ENCODE assay signal across 1 cellular context in the genomic region with DNA sequence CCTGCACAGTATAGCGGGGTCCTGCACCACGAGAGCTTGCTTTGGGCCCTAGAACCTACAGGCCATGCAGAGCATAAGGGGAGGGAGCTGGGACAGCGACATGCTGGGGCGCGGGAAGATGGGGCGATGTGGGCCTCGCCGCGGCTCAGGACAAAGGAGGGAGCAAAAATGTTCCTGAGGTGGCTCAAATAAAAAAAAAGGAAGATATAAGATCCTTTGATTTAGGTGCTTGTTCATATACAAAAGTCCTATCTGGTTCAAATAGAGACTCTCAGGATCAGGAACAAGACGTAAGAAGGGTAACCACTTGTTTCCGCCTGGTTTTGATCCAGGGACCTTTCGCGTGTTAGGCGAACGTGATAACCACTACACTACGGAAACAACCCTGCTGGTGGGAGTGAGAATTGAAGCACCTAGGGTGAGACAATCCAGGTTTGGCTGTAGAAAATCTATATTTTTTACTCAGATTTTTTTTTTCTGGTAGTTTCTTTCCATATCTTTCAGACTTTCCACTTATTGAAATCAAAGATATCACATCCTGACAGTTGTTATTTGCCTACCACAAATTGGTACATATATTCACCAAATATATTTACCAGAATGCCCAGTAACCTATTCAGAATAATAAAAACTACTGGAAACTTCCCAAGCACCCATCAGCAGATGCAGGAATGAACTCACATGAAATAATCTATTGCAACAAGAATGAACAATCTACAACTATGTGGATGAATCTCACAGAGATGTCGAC.
TF ChIP-seq lines count a peak whose summit lies in the region.

No MANE protein-coding gene starts in this region.

TF ChIP-seq in HepG2, 621 proteins besides CTCF, POLR2A, EP300 and RAD21 (continued from another document):
- TF ChIP-seq, protein P1, sequence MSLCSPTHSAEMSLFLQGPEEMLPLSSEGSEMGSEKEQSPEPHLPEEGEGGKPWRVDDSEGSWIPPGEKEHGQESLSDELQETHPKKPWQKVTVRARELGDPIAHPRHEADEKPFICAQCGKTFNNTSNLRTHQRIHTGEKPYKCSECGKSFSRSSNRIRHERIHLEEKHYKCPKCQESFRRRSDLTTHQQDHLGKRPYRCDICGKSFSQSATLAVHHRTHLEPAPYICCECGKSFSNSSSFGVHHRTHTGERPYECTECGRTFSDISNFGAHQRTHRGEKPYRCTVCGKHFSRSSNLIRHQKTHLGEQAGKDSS (CRISPR knock-in tag; IDR thresholded peaks at IDR 0.05; ENCODE audit: borderline replicate concordance, low read depth), result peak; percentile 49; the same call in 1 of the 2 replicates
- TF ChIP-seq ZSCAN30 (CRISPR knock-in tag; IDR thresholded peaks at IDR 0.05) (no peak), ZZZ3 (CRISPR knock-in tag; IDR thresholded peaks at IDR 0.05; ENCODE audit: borderline replicate concordance) (no peak), RXRB (CRISPR knock-in tag; IDR thresholded peaks at IDR 0.05; ENCODE audit: borderline replicate concordance) (peak; percentile 75), NFIC (IDR thresholded peaks at IDR 0.05; ENCODE audit: low read length) (peak; percentile 55; the same call in 1 of the 2 replicates), ZNF350 (CRISPR knock-in tag; IDR thresholded peaks at IDR 0.05; ENCODE audit: borderline replicate concordance, low read depth) (peak; percentile 54; the same call in 1 of the 2 replicates), AGO1 (IDR thresholded peaks at IDR 0.05; ENCODE audit: low read depth, low read length, poor library complexity, severe bottlenecking) (no peak), SP1 (IDR thresholded peaks at IDR 0.05) (no peak), SP1 (CRISPR knock-in tag; IDR thresholded peaks at IDR 0.05) (0 out of 2 replicates have a peak, but pooled peaks have one; percentile 46), SNAPC2 (CRISPR knock-in tag; IDR thresholded peaks at IDR 0.05) (no peak), KAT8 (CRISPR knock-in tag; IDR thresholded peaks at IDR 0.05) (peak; percentile 74; the same call in 1 of the 2 replicates), NONO (IDR thresholded peaks at IDR 0.05) (no peak), NONO (CRISPR knock-in tag; conservative IDR thresholded peaks at IDR 0.05) (peak; percentile 34; the same call in 1 of the 2 replicates), KDM2A (CRISPR knock-in tag; IDR thresholded peaks at IDR 0.05; ENCODE audit: borderline replicate concordance, low read depth) (peak; percentile 57), ZNF3 (CRISPR knock-in tag; IDR thresholded peaks at IDR 0.05) (no peak), FIP1L1 (IDR thresholded peaks at IDR 0.05; ENCODE audit: borderline replicate concordance, insufficient read depth, low read depth, low read length) (no peak), ETV5 (CRISPR knock-in tag; IDR thresholded peaks at IDR 0.05; ENCODE audit: borderline replicate concordance) (peak; percentile 60; the same call in 1 of the 2 replicates), ZNF331 (CRISPR knock-in tag; IDR thresholded peaks at IDR 0.05) (peak; percentile 95), MTF2 (CRISPR knock-in tag; IDR thresholded peaks at IDR 0.05; ENCODE audit: borderline replicate concordance) (no peak), ARNT2 (CRISPR knock-in tag; IDR thresholded peaks at IDR 0.05; ENCODE audit: low read depth) (no peak), MED13 (CRISPR knock-in tag; IDR thresholded peaks at IDR 0.05) (peak; percentile 64; the same call in 1 of the 2 replicates), ZNF777 (CRISPR knock-in tag; IDR thresholded peaks at IDR 0.05) (no peak), TCF12 (IDR thresholded peaks at IDR 0.05) (no peak), TCF12 (CRISPR knock-in tag; IDR thresholded peaks at IDR 0.05) (no peak), ADNP (CRISPR knock-in tag; IDR thresholded peaks at IDR 0.05) (peak; percentile 70; the same call in 1 of the 2 replicates), ZNF251 (CRISPR knock-in tag; IDR thresholded peaks at IDR 0.05) (no peak)
- TF ChIP-seq, protein P2, sequence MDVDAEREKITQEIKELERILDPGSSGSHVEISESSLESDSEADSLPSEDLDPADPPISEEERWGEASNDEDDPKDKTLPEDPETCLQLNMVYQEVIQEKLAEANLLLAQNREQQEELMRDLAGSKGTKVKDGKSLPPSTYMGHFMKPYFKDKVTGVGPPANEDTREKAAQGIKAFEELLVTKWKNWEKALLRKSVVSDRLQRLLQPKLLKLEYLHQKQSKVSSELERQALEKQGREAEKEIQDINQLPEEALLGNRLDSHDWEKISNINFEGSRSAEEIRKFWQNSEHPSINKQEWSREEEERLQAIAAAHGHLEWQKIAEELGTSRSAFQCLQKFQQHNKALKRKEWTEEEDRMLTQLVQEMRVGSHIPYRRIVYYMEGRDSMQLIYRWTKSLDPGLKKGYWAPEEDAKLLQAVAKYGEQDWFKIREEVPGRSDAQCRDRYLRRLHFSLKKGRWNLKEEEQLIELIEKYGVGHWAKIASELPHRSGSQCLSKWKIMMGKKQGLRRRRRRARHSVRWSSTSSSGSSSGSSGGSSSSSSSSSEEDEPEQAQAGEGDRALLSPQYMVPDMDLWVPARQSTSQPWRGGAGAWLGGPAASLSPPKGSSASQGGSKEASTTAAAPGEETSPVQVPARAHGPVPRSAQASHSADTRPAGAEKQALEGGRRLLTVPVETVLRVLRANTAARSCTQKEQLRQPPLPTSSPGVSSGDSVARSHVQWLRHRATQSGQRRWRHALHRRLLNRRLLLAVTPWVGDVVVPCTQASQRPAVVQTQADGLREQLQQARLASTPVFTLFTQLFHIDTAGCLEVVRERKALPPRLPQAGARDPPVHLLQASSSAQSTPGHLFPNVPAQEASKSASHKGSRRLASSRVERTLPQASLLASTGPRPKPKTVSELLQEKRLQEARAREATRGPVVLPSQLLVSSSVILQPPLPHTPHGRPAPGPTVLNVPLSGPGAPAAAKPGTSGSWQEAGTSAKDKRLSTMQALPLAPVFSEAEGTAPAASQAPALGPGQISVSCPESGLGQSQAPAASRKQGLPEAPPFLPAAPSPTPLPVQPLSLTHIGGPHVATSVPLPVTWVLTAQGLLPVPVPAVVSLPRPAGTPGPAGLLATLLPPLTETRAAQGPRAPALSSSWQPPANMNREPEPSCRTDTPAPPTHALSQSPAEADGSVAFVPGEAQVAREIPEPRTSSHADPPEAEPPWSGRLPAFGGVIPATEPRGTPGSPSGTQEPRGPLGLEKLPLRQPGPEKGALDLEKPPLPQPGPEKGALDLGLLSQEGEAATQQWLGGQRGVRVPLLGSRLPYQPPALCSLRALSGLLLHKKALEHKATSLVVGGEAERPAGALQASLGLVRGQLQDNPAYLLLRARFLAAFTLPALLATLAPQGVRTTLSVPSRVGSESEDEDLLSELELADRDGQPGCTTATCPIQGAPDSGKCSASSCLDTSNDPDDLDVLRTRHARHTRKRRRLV (CRISPR knock-in tag; IDR thresholded peaks at IDR 0.05), result no peak
- TF ChIP-seq, protein P3, sequence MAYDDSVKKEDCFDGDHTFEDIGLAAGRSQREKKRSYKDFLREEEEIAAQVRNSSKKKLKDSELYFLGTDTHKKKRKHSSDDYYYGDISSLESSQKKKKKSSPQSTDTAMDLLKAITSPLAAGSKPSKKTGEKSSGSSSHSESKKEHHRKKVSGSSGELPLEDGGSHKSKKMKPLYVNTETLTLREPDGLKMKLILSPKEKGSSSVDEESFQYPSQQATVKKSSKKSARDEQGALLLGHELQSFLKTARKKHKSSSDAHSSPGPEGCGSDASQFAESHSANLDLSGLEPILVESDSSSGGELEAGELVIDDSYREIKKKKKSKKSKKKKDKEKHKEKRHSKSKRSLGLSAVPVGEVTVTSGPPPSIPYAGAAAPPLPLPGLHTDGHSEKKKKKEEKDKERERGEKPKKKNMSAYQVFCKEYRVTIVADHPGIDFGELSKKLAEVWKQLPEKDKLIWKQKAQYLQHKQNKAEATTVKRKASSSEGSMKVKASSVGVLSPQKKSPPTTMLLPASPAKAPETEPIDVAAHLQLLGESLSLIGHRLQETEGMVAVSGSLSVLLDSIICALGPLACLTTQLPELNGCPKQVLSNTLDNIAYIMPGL (CRISPR knock-in tag; IDR thresholded peaks at IDR 0.05; ENCODE audit: borderline replicate concordance in 1 of 2, low read depth in 1 of 2), result peak; percentile 95 to 99
- TF ChIP-seq, protein P4, sequence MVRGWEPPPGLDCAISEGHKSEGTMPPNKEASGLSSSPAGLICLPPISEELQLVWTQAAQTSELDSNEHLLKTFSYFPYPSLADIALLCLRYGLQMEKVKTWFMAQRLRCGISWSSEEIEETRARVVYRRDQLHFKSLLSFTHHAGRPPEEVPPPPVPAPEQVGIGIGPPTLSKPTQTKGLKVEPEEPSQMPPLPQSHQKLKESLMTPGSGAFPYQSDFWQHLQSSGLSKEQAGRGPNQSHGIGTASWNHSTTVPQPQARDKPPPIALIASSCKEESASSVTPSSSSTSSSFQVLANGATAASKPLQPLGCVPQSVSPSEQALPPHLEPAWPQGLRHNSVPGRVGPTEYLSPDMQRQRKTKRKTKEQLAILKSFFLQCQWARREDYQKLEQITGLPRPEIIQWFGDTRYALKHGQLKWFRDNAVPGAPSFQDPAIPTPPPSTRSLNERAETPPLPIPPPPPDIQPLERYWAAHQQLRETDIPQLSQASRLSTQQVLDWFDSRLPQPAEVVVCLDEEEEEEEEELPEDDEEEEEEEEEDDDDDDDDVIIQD (CRISPR knock-in tag; IDR thresholded peaks at IDR 0.05; ENCODE audit: low read depth), result 0 out of 2 replicates have a peak, but pooled peaks have one; percentile 52
- TF ChIP-seq, protein P5, sequence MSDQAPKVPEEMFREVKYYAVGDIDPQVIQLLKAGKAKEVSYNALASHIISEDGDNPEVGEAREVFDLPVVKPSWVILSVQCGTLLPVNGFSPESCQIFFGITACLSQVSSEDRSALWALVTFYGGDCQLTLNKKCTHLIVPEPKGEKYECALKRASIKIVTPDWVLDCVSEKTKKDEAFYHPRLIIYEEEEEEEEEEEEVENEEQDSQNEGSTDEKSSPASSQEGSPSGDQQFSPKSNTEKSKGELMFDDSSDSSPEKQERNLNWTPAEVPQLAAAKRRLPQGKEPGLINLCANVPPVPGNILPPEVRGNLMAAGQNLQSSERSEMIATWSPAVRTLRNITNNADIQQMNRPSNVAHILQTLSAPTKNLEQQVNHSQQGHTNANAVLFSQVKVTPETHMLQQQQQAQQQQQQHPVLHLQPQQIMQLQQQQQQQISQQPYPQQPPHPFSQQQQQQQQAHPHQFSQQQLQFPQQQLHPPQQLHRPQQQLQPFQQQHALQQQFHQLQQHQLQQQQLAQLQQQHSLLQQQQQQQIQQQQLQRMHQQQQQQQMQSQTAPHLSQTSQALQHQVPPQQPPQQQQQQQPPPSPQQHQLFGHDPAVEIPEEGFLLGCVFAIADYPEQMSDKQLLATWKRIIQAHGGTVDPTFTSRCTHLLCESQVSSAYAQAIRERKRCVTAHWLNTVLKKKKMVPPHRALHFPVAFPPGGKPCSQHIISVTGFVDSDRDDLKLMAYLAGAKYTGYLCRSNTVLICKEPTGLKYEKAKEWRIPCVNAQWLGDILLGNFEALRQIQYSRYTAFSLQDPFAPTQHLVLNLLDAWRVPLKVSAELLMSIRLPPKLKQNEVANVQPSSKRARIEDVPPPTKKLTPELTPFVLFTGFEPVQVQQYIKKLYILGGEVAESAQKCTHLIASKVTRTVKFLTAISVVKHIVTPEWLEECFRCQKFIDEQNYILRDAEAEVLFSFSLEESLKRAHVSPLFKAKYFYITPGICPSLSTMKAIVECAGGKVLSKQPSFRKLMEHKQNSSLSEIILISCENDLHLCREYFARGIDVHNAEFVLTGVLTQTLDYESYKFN (CRISPR knock-in tag; conservative IDR thresholded peaks at IDR 0.05), result no peak; the same call in 1 of the 2 replicates
- TF ChIP-seq, protein P6, sequence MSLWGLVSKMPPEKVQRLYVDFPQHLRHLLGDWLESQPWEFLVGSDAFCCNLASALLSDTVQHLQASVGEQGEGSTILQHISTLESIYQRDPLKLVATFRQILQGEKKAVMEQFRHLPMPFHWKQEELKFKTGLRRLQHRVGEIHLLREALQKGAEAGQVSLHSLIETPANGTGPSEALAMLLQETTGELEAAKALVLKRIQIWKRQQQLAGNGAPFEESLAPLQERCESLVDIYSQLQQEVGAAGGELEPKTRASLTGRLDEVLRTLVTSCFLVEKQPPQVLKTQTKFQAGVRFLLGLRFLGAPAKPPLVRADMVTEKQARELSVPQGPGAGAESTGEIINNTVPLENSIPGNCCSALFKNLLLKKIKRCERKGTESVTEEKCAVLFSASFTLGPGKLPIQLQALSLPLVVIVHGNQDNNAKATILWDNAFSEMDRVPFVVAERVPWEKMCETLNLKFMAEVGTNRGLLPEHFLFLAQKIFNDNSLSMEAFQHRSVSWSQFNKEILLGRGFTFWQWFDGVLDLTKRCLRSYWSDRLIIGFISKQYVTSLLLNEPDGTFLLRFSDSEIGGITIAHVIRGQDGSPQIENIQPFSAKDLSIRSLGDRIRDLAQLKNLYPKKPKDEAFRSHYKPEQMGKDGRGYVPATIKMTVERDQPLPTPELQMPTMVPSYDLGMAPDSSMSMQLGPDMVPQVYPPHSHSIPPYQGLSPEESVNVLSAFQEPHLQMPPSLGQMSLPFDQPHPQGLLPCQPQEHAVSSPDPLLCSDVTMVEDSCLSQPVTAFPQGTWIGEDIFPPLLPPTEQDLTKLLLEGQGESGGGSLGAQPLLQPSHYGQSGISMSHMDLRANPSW (CRISPR knock-in tag; IDR thresholded peaks at IDR 0.05; ENCODE audit: borderline replicate concordance), result no peak
- TF ChIP-seq, protein P7, sequence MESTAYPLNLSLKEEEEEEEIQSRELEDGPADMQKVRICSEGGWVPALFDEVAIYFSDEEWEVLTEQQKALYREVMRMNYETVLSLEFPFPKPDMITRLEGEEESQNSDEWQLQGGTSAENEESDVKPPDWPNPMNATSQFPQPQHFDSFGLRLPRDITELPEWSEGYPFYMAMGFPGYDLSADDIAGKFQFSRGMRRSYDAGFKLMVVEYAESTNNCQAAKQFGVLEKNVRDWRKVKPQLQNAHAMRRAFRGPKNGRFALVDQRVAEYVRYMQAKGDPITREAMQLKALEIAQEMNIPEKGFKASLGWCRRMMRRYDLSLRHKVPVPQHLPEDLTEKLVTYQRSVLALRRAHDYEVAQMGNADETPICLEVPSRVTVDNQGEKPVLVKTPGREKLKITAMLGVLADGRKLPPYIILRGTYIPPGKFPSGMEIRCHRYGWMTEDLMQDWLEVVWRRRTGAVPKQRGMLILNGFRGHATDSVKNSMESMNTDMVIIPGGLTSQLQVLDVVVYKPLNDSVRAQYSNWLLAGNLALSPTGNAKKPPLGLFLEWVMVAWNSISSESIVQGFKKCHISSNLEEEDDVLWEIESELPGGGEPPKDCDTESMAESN (CRISPR knock-in tag; conservative IDR thresholded peaks at IDR 0.05), result 0 out of 2 replicates have a peak, but pooled peaks have one; percentile 34
- TF ChIP-seq, protein P8, sequence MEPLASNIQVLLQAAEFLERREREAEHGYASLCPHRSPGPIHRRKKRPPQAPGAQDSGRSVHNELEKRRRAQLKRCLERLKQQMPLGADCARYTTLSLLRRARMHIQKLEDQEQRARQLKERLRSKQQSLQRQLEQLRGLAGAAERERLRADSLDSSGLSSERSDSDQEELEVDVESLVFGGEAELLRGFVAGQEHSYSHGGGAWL (CRISPR knock-in tag; IDR thresholded peaks at IDR 0.05), result 0 out of 2 replicates have a peak, but pooled peaks have one; percentile 34
- TF ChIP-seq, protein P9, sequence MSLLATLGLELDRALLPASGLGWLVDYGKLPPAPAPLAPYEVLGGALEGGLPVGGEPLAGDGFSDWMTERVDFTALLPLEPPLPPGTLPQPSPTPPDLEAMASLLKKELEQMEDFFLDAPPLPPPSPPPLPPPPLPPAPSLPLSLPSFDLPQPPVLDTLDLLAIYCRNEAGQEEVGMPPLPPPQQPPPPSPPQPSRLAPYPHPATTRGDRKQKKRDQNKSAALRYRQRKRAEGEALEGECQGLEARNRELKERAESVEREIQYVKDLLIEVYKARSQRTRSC (CRISPR knock-in tag; IDR thresholded peaks at IDR 0.05; ENCODE audit: low read depth), result no peak
